8 cellular contexts compared by ENCODE assay signal in genomic region chr22:39940757-39941305, GRCh38. TPM values are rescaled to one million over a fixed set of nuclear protein-coding genes. Genes with fewer than 3 reads are reported as not detected.
DNase-seq lines count a peak whose midpoint lies in the region; ATAC-seq and TF ChIP-seq lines count a peak whose summit lies in the region.
"Had no signal": no experiment of that assay in that cellular context is flagged by ENCODE, and none has a peak within 500 bp of the region (broad histone marks: within the 10 kb centered on the region; RNA-seq: fewer than 3 reads in every experiment).

No MANE protein-coding gene starts in this region.

- TF ChIP-seq POLR2A in stomach (IDR thresholded peaks at IDR 0.05): no peak

- DNase-seq in NCI-H69 (lab: John Stamatoyannopoulos, UW) (peak; percentile 79), fibroblast of peridontal ligament (ENCODE audit: extremely low read depth) (peak; percentile 5), stomach (no peak), AG08396 (ENCODE audit: low spot score) (no peak)
- DNase-seq: stimulated activated naive CD4-positive, alpha-beta T cell treated with Interleukin-2 at 50 U/mL for 16 hours had no signal

- no peak for TF ChIP-seq EP300 in stomach (IDR thresholded peaks at IDR 0.05)

- no peak overlapping the region for H3K4me2 ChIP-seq in DOHH2 (ENCODE audit: low read length)

- H3K27ac ChIP-seq in DOHH2 (ENCODE audit: low read depth, low read length) (no peak overlapping the region), stomach (no peak overlapping the region)

- TF ChIP-seq CTCF in DOHH2 (IDR thresholded peaks at IDR 0.05; ENCODE audit: low read depth, low read length, poor library complexity, severe bottlenecking): peak; percentile 19
- TF ChIP-seq CTCF in stomach (IDR thresholded peaks at IDR 0.05): no peak

- no peaks in the 10 kb centered on the region for H3F3A ChIP-seq in DOHH2 (ENCODE audit: control insufficient read depth, insufficient read depth)

- intact Hi-C loops in stomach (cut with DNase I; ENCODE audit: low total_unique reads): no loop called here

- H3K4me3 ChIP-seq in DOHH2 (ENCODE audit: low read length) (no peak overlapping the region), stomach (no peak overlapping the region)

- H3K27me3 ChIP-seq in DOHH2 (ENCODE audit: control insufficient read depth, low read length) (peaks cover 23% of the 10 kb centered on the region), stomach (peaks cover 0 to 10% (median 4%) of the 10 kb centered on the region in 3 donors)

- ATAC-seq in GM19397 (IDR thresholded peaks at IDR 0.05; ENCODE audit: unreplicated experiment): no peak

- no peaks in the 10 kb centered on the region for H3K9me2 ChIP-seq in DOHH2 (replicated peaks; ENCODE audit: control insufficient read depth, low read length)

- no peaks in the 10 kb centered on the region for H3K9me3 ChIP-seq in DOHH2 (ENCODE audit: control insufficient read depth, insufficient read depth, low read length)
- H3K9me3 ChIP-seq in stomach: no peaks in the 10 kb centered on the region

- 64 to 74% (median 70%) methylated on average over 9 of the region's 9 CpGs for whole genome bisulfite sequencing in stomach, 5 donors

- H3K36me3 ChIP-seq in DOHH2 (ENCODE audit: control insufficient read depth, low read length): no peaks in the 10 kb centered on the region
- no peaks in the 10 kb centered on the region for H3K36me3 ChIP-seq in stomach

- H3K4me1 ChIP-seq in DOHH2 (ENCODE audit: control insufficient read depth, low read length) (peaks cover 18% of the 10 kb centered on the region), stomach (peaks cover 0 to 7% (median 0%) of the 10 kb centered on the region in 4 donors)

- H3K79me2 ChIP-seq in DOHH2 (ENCODE audit: control insufficient read depth, low read length): no peaks in the 10 kb centered on the region

- H4K20me1 ChIP-seq in DOHH2 (ENCODE audit: control insufficient read depth, insufficient read depth, low read depth, low read length): no peaks in the 10 kb centered on the region

RNA-seq across cellular contexts. Expression of gene TMA7B, which starts 19.4 kb away (rescaled TPM):
- 1 to 10 TPM in 2 of 5 donors, not detected in 3; 1.1 to 1.3 TPM for total RNA-seq in stomach
- not detected for polyA plus RNA-seq in stomach
- total RNA-seq: lung microvascular endothelial cell had no signal

RNA-seq across cellular contexts. Expression of gene GRAP2, which starts 39.9 kb away (rescaled TPM):
- 10 to 100 TPM in 2 of 5 donors, 1 to 10 TPM in 1, not detected in 2; 3.5 to 29.1 (median 17.0) TPM for total RNA-seq in stomach
- polyA plus RNA-seq in stomach: 1 to 10 TPM in 2 of 3 donors, under 1 TPM in 1; 0.45 to 2.6 (median 1.2) TPM
- total RNA-seq: lung microvascular endothelial cell had no signal

RNA-seq across cellular contexts. Expression of gene ENTHD1, which starts 47.3 kb away (rescaled TPM):
- not detected for total RNA-seq in stomach
- polyA plus RNA-seq in stomach: not detected
- total RNA-seq: lung microvascular endothelial cell had no signal

RNA-seq across cellular contexts. Expression of gene FAM83F, which starts 53.9 kb away (rescaled TPM):
- 10 to 100 TPM in 2 of 5 donors, 1 to 10 TPM in 2, under 1 TPM in 1; under 0.01 to 17.4 (median 7.3) TPM for total RNA-seq in stomach
- 10 to 100 TPM in 1 of 3 donors, 1 to 10 TPM in 2; 5.7 to 14.2 (median 7.8) TPM for polyA plus RNA-seq in stomach
- total RNA-seq: lung microvascular endothelial cell had no signal

Comparison
In these comparisons a context has a peak if more than half of its experiments do, and no peak if none do; other contexts are left out.
1. DNase-seq: peak in NCI-H69 (single experiment) and fibroblast of peridontal ligament (single experiment); none in stomach (single experiment) and AG08396 (single experiment).